16 cellular contexts compared by ENCODE assay signal in the genomic region with DNA sequence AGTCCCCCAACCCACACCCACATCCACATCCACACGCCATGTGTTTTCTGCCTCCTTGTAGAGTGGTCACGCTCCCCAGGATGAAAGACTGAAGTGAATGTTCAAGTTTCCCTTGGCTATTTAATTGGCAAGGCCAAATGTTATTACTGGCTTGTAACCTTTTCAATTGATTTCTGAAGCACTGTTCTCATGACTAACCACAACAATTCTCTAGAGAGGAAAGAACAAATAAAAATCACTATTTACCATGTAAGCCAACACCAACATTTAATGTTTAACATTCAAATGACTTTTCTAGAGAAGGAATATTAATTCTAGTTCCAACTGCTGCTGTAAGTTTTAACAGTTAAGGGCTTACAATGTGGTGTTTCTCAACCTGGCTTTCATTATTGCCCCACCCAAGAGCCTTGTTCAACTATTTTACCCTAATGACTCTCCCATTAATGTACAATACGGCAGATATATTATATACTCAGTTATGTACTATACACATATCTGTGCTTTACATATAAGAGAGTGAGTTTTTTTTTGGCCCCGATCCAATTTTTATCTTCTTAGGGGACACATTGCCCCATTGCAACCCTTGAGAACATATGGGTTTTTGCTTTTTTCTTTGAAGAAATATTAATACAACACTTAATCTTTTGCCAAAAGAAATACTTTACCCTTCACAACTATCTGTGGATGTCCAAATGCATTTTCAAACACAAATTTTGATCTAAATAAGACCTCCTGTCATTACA. TPM values are rescaled to one million over a fixed set of nuclear protein-coding genes. Genes with fewer than 3 reads are reported as not detected.
A peak's percentile ranks its signal among the peaks of the same experiment; 100 is the strongest.
DNase-seq lines count a peak whose midpoint lies in the region; ATAC-seq and TF ChIP-seq lines count a peak whose summit lies in the region.
"Had no signal": no experiment of that assay in that cellular context is flagged by ENCODE, and none has a peak within 500 bp of the region (broad histone marks: within the 10 kb centered on the region; RNA-seq: fewer than 3 reads in every experiment).

No MANE protein-coding gene starts in this region.

- H3K9me3 ChIP-seq in right cardiac atrium (ENCODE audit: control insufficient read depth, low read length) (no peaks in the 10 kb centered on the region), OCI-LY7 (ENCODE audit: low read length) (no peaks in the 10 kb centered on the region)

- H2AFZ ChIP-seq in OCI-LY7 (ENCODE audit: low read length) = no peak overlapping the region

- POLR2A ChIA-PET in OCI-LY7 (lab: Charles Lee) = no interaction called here

- 68% methylated on average over 4 of the region's 4 CpGs for WGBS in right cardiac atrium

- H3K27me3 ChIP-seq in right cardiac atrium (ENCODE audit: control insufficient read depth, insufficient read depth) = no peaks in the 10 kb centered on the region

- H3K9me2 ChIP-seq in OCI-LY7 (ENCODE audit: insufficient read depth, low read length) = no peaks in the 10 kb centered on the region

- intact Hi-C loops in right cardiac atrium (cut with DNase I) (no loop called here), left cardiac atrium (cut with DNase I) (no loop called here), OCI-LY7 (cut with micrococcal nuclease; ENCODE audit: unreplicated experiment) (no loop called here)

- ATAC-seq in right cardiac atrium = peak; percentile 58 to 61
- no peak for ATAC-seq in left cardiac atrium
- ATAC-seq in HG02759 (IDR thresholded peaks at IDR 0.05; ENCODE audit: unreplicated experiment) = no peak
- ATAC-seq: activated CD8-positive, alpha-beta T cell treated with anti-CD3 and anti-CD28 coated beads, Interleukin-2, amount 10 ng/mL, durations not matched to agents 7 days and 5 days; activated T-helper 17 cell treated with anti-CD3 and anti-CD28 coated beads, Interleukin-2, amount 50 U/mL, for 72 hours; natural killer cell had no signal

- TF ChIP-seq CTCF in OCI-LY7 (conservative IDR thresholded peaks at IDR 0.05; ENCODE audit: low read length) = no peak

- BruUV-seq in OCI-LY7 (replicated peaks; lab: Mats Ljungman, UMichigan) = no TSS peak

- H3K36me3 ChIP-seq in OCI-LY7 (ENCODE audit: insufficient read depth, low read length) = peaks cover 44% of the 10 kb centered on the region

- H4K20me1 ChIP-seq in OCI-LY7 (ENCODE audit: insufficient read depth, low read length) = no peaks in the 10 kb centered on the region

- H3K79me2 ChIP-seq in OCI-LY7 (ENCODE audit: insufficient read depth, low read depth, low read length) = no peaks in the 10 kb centered on the region

- H3K4me3 ChIP-seq in right cardiac atrium (ENCODE audit: low read length) (no peak overlapping the region), OCI-LY7 (ENCODE audit: low read depth, low read length, poor library complexity, severe bottlenecking) (no peak overlapping the region)

- H3K27ac ChIP-seq in right cardiac atrium (ENCODE audit: low read length) = no peak overlapping the region
- no peak overlapping the region for H3K27ac ChIP-seq in OCI-LY7 (ENCODE audit: low read depth, low read length, poor library complexity, severe bottlenecking)

- CTCF ChIA-PET in OCI-LY7 (lab: Charles Lee; ENCODE audit: unreplicated experiment) = no interaction called here

- H3K4me2 ChIP-seq in OCI-LY7 (ENCODE audit: low read length) = no peak overlapping the region

- DNase-seq in right cardiac atrium (no peak), left cardiac atrium (no peak), NCI-H69 (lab: John Stamatoyannopoulos, UW) (peak; percentile 48), fibroblast of the conjunctiva (ENCODE audit: low read depth) (peak; percentile 28), HT-29 (ENCODE audit: low spot score) (no peak), OCI-LY7 (ENCODE audit: low spot score) (no peak), AG08396 (ENCODE audit: low spot score) (no peak)
- DNase-seq: activated CD8-positive, alpha-beta T cell treated with anti-CD3 and anti-CD28 coated beads, Interleukin-2, amount 10 ng/mL, durations not matched to agents 7 days and 5 days; amygdala; H7; natural killer cell; NCI-H2107; SHP77; substantia nigra had no signal

- no peaks in the 10 kb centered on the region for H3K4me1 ChIP-seq in right cardiac atrium (ENCODE audit: control insufficient read depth, insufficient read depth, low read length)
- peaks cover 6% of the 10 kb centered on the region for H3K4me1 ChIP-seq in OCI-LY7 (ENCODE audit: insufficient read depth, low read length, poor library complexity, severe bottlenecking)

RNA-seq across cellular contexts. Expression of gene RELL1, which starts 46.5 kb away (rescaled TPM):
- total RNA-seq in right cardiac atrium = 10 to 100 TPM; 14.4 to 31.1 (median 21.9) TPM
- polyA plus RNA-seq in right cardiac atrium = 2.1 TPM
- 10 to 100 TPM; 26.0 to 29.4 TPM for total RNA-seq in left cardiac atrium
- 29.9 and 32.1 TPM in 2 replicates for total RNA-seq in HT-29 (2014; rRNA removed; shearing (Covaris generic))
- total RNA-seq in OCI-LY7 (2014; rRNA removed; shearing (Covaris generic)) = 60.7 and 62.3 TPM in 2 replicates
- total RNA-seq in OCI-LY7 (2022) = 51.6 and 53.5 TPM in 2 replicates

Comparison
In these comparisons a context has a peak if more than half of its experiments do, and no peak if none do; other contexts are left out.
1. ATAC-seq: peak in right cardiac atrium (2 of 2); none in left cardiac atrium (0 of 2) and HG02759 (single experiment).
2. DNase-seq: peak in NCI-H69 (single experiment) and fibroblast of the conjunctiva (single experiment); none in right cardiac atrium (0 of 3), left cardiac atrium (single experiment), HT-29 (single experiment), OCI-LY7 (single experiment) and AG08396 (single experiment).